In genomic region chr5:172531704-172532026, GRCh38 we compare ENCODE assay signal across 22 cellular contexts.
DNase-seq lines count a peak whose midpoint lies in the region; ATAC-seq, FAIRE-seq and TF ChIP-seq lines count a peak whose summit lies in the region.
"Had no signal": no experiment of that assay in that cellular context is flagged by ENCODE, and none has a peak within 500 bp of the region (broad histone marks: within the 10 kb centered on the region; RNA-seq: fewer than 3 reads in every experiment).

No MANE protein-coding gene starts in this region.

- H3K4me3 ChIP-seq in BLaER1 treated with 17β-estradiol and CSF1 and Interleukin-3, amounts not matched to agents 10 nM and 100 nM: no peak overlapping the region
- H3K4me3 ChIP-seq in GM12878 (no peak overlapping the region), WERI-Rb-1 (ENCODE audit: low read depth, low read length) (no peak overlapping the region)

- H3K4me2 ChIP-seq in BLaER1 treated with 17β-estradiol and CSF1 and Interleukin-3, amounts not matched to agents 10 nM and 100 nM: peak overlapping the region; percentile 24 to 76 (median 58); a peak in 16 of 22 replicates
- peak overlapping the region; percentile 11; the same call in 1 of the 2 replicates for H3K4me2 ChIP-seq in GM12878 (ENCODE audit: control insufficient read depth, insufficient read depth)

- intact Hi-C loops in GM12878 (cut with micrococcal nuclease; ENCODE audit: unreplicated experiment): no loop called here

- no peak for TF ChIP-seq RAD21 in GM12878 (IDR thresholded peaks at IDR 0.05; ENCODE audit: insufficient read depth, low read depth, low read length)

- ATAC-seq in GM12878: no peak
- no peak for ATAC-seq in HG03280 (IDR thresholded peaks at IDR 0.05; ENCODE audit: unreplicated experiment)
- no peak for ATAC-seq in GM18907 (IDR thresholded peaks at IDR 0.05; ENCODE audit: unreplicated experiment)

- TF ChIP-seq EP300 in GM12878 (IDR thresholded peaks at IDR 0.05; ENCODE audit: borderline replicate concordance in 1 of 2, control insufficient read depth in 1 of 2, low read depth in 2 of 2, low read length in 2 of 2): no peak

- no peaks in the 10 kb centered on the region for H4K20me1 ChIP-seq in BLaER1 treated with 17β-estradiol and CSF1 and Interleukin-3, amounts not matched to agents 10 nM and 100 nM
- no peaks in the 10 kb centered on the region for H4K20me1 ChIP-seq in GM12878 (ENCODE audit: control insufficient read depth, insufficient read depth)

- 54% methylated on average over 2 of the region's 2 CpGs for WGBS in GM12878 (ENCODE audit: insufficient coverage, insufficient replicate concordance, low lambda C conversion rate, missing lambda C conversion rate)

- H3K9me3 ChIP-seq in BLaER1 treated with 17β-estradiol and CSF1 and Interleukin-3, amounts not matched to agents 10 nM and 100 nM (replicated peaks in 1 of 11): peaks cover 0 to 6% (median 0%) of the 10 kb centered on the region in 11 experiments; a peak in 4 of 22 replicates
- H3K9me3 ChIP-seq in GM12878 (replicated peaks; ENCODE audit: control insufficient read depth, insufficient read depth, low read length): peaks cover 1% of the 10 kb centered on the region; the same call in 1 of the 3 replicates
- H3K9me3 ChIP-seq in WERI-Rb-1 (ENCODE audit: severe bottlenecking): no peaks in the 10 kb centered on the region

- no peaks in the 10 kb centered on the region for H3K36me3 ChIP-seq in BLaER1 treated with 17β-estradiol and CSF1 and Interleukin-3, amounts not matched to agents 10 nM and 100 nM
- H3K36me3 ChIP-seq in GM12878 (ENCODE audit: control insufficient read depth in 2 of 2, insufficient read depth in 2 of 2, low read length in 1 of 2) (no peaks in the 10 kb centered on the region), WERI-Rb-1 (no peaks in the 10 kb centered on the region)

- H3K4me1 ChIP-seq in BLaER1 treated with 17β-estradiol and CSF1 and Interleukin-3, amounts not matched to agents 10 nM and 100 nM: peaks cover 19 to 34% (median 23%) of the 10 kb centered on the region in 10 experiments
- H3K4me1 ChIP-seq in GM12878 (ENCODE audit: control insufficient read depth, insufficient read depth, low read length): peaks cover 13% of the 10 kb centered on the region

- in situ Hi-C loops in GM12878 (cut with MboI): no loop called here

- no peak overlapping the region for H2AFZ ChIP-seq in GM12878 (ENCODE audit: control insufficient read depth, low read depth, low read length)

- POLR2A ChIA-PET in GM12878 (lab: Charles Lee): no interaction called here

- no peak for TF ChIP-seq POLR2A in GM12878 (IDR thresholded peaks at IDR 0.05; ENCODE audit: low read depth, low read length)

- CTCF ChIA-PET in GM12878 (lab: Yijun Ruan, JAX): no interaction called here

- no peak overlapping the region; a peak in 1 of 22 replicates for H3K9ac ChIP-seq in BLaER1 treated with 17β-estradiol and CSF1 and Interleukin-3, amounts not matched to agents 10 nM and 100 nM
- H3K9ac ChIP-seq in GM12878 (ENCODE audit: control insufficient read depth, insufficient read depth, low read length): no peak overlapping the region

- no peak for FAIRE-seq in GM12878 (lab: Jason Lieb, UNC)
- FAIRE-seq: RCC 7860 had no signal

- H3K27me3 ChIP-seq in BLaER1 treated with 17β-estradiol and CSF1 and Interleukin-3, amounts not matched to agents 10 nM and 100 nM: no peaks in the 10 kb centered on the region
- H3K27me3 ChIP-seq in GM12878 (replicated peaks in 1 of 2; ENCODE audit: control insufficient read depth in 2 of 2, insufficient read depth in 2 of 2, low read length in 1 of 2) (no peaks in the 10 kb centered on the region; a peak in 1 of 4 replicates), WERI-Rb-1 (ENCODE audit: insufficient read depth, low read depth, severe bottlenecking) (no peaks in the 10 kb centered on the region)

- no peaks in the 10 kb centered on the region for H3K79me2 ChIP-seq in GM12878 (ENCODE audit: control insufficient read depth, insufficient read depth, low read length)

- TF ChIP-seq CTCF in GM12878 (IDR thresholded peaks at IDR 0.05 in 2 of 3, conservative IDR thresholded peaks at IDR 0.05 in 1 of 3; ENCODE audit: control insufficient read depth in 2 of 3, extremely low read depth in 1 of 3, insufficient read depth in 1 of 3, low read depth in 3 of 3, low read length in 3 of 3) (no peak), WERI-Rb-1 (IDR thresholded peaks at IDR 0.05; ENCODE audit: low read depth, low read length) (no peak)

- H3K27ac ChIP-seq in BLaER1 treated with 17β-estradiol and CSF1 and Interleukin-3, amounts not matched to agents 10 nM and 100 nM: peak overlapping the region in 3 of 11 experiments; percentile 39 to 70 (median 66); a peak in 5 of 22 replicates
- no peak overlapping the region for H3K27ac ChIP-seq in GM12878 (ENCODE audit: control insufficient read depth, insufficient read depth)
- no peak overlapping the region for H3K27ac ChIP-seq in WERI-Rb-1

- no TSS peak for BruUV-seq in GM12878 (replicated peaks; lab: Mats Ljungman, UMichigan)

- SMC1A ChIA-PET in GM12878 (lab: Charles Lee; ENCODE audit: uncharacterized antibody, unreplicated experiment): interaction anchor here (0.6 to 0.7 kb wide), 2 partner anchors 37 to 38 kb away, joined by 3 read pairs; no protein-coding TSS in a partner anchor

- RAD21 ChIA-PET in GM12878 (lab: Charles Lee; ENCODE audit: unreplicated experiment): no interaction called here

- peak; percentile 7 for DNase-seq in AG20443 (ENCODE audit: low spot score)
- no peak for DNase-seq in GM12878 (ENCODE audit: low read depth, low spot score)
- DNase-seq in mesenteric fat pad (ENCODE audit: low spot score): peak; percentile 65
- no peak for DNase-seq in Kasumi-1 (lab: John Stamatoyannopoulos, UW)
- DNase-seq in WERI-Rb-1: no peak
- DNase-seq: ACHN, AML-193, DMS79 treated with DMSO at 0.1 percent for 48 hours, GOT3, KG1, MV-4-11, NCI-H1417, NCI-H187, NCI-H2107, NCI-H2227 treated with DMSO at 0.1 percent for 48 hours, NCI-H510A treated with DMSO at 0.1 percent for 48 hours, NCI-H774, SIG-M5 had no signal

TF ChIP-seq in GM12878, 131 proteins besides CTCF, POLR2A, EP300 and RAD21 (continues in another document):
- TF ChIP-seq NRF1 (conservative IDR thresholded peaks at IDR 0.05; ENCODE audit: low read depth, low read length): no peak
- TF ChIP-seq ZBTB33 (IDR thresholded peaks at IDR 0.05): no peak
- no peak for TF ChIP-seq GATAD2B (conservative IDR thresholded peaks at IDR 0.05; ENCODE audit: low read depth)
- TF ChIP-seq ZBTB4 (CRISPR knock-in tag; IDR thresholded peaks at IDR 0.05): no peak
- TF ChIP-seq HDGF (IDR thresholded peaks at IDR 0.05): no peak
- no peak for TF ChIP-seq HDAC6 (IDR thresholded peaks at IDR 0.05; ENCODE audit: unreplicated experiment)
- TF ChIP-seq PAX5 (IDR thresholded peaks at IDR 0.05; ENCODE audit: borderline replicate concordance, low read depth, low read length): no peak
- TF ChIP-seq ZZZ3 (IDR thresholded peaks at IDR 0.05; ENCODE audit: control insufficient read depth, insufficient read length, low read depth): no peak
- no peak for TF ChIP-seq SRF (IDR thresholded peaks at IDR 0.05; ENCODE audit: low read depth in 2 of 2, low read length in 2 of 2)
- no peak for TF ChIP-seq CBX3 (IDR thresholded peaks at IDR 0.05; ENCODE audit: borderline replicate concordance, low read depth)
- TF ChIP-seq FOXM1 (IDR thresholded peaks at IDR 0.05; ENCODE audit: low read depth, low read length): no peak
- TF ChIP-seq YBX1 (IDR thresholded peaks at IDR 0.05): no peak
- TF ChIP-seq SMARCA5 (IDR thresholded peaks at IDR 0.05): no peak
- no peak for TF ChIP-seq ATF7 (IDR thresholded peaks at IDR 0.05; ENCODE audit: low read depth)

Comparison
In these comparisons a context has a peak if more than half of its experiments do, and no peak if none do; other contexts are left out.
1. DNase-seq: peak in AG20443 (single experiment) and mesenteric fat pad (single experiment); none in GM12878 (single experiment), Kasumi-1 (0 of 2) and WERI-Rb-1 (single experiment).